Comparison of ENCODE assay signal across 12 cellular contexts in the genomic region with DNA sequence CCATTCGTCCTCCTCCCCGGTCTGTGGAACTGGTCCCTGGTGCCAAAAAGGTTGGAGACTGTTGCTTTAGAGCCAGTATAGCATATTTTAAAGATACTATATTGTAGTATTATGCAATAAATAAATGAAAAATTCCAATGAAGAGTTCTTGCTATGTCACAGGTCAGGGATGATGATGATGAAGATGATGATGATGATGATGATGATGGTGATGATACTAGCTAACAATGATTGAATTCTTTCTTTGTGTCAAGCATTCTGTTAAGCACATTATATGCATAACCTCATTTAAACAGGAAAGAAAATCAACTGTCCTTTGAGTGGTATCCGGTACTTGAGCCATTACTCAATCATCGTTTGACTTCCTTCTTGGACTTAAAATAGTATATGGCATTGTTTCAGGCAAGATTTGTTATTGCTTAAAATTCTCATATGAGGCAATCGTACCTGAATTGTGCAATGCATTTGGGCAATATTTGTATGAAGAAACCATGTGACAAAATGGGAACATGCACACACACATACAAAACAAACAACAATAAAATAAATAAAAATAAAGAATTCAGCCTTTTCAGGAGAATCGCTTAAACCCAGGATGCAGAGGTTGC. TPM values are rescaled to one million over a fixed set of nuclear protein-coding genes. Genes with fewer than 3 reads are reported as not detected.
DNase-seq lines count a peak whose midpoint lies in the region; ATAC-seq and TF ChIP-seq lines count a peak whose summit lies in the region.
"Had no signal": no experiment of that assay in that cellular context is flagged by ENCODE, and none has a peak within 500 bp of the region (broad histone marks: within the 10 kb centered on the region; RNA-seq: fewer than 3 reads in every experiment).

No MANE protein-coding gene starts in this region.

- intact Hi-C loops in breast epithelium (cut with DNase I; ENCODE audit: low total_unique reads) (no loop called here), right cardiac atrium (cut with DNase I) (no loop called here), testis (cut with DNase I; ENCODE audit: low total_unique reads) (no loop called here)

- no peak overlapping the region for H3K9ac ChIP-seq in subcutaneous abdominal adipose tissue (ENCODE audit: low read length in 5 of 5)

- H3K36me3 ChIP-seq in breast epithelium (no peaks in the 10 kb centered on the region), subcutaneous abdominal adipose tissue (ENCODE audit: control insufficient read depth in 5 of 5, insufficient read depth in 5 of 5, low read length in 5 of 5) (no peaks in the 10 kb centered on the region), testis (ENCODE audit: low read depth, missing control alignments) (no peaks in the 10 kb centered on the region)

- no peaks in the 10 kb centered on the region for H3K27me3 ChIP-seq in breast epithelium
- no peaks in the 10 kb centered on the region for H3K27me3 ChIP-seq in right cardiac atrium (ENCODE audit: control insufficient read depth, insufficient read depth)
- no peaks in the 10 kb centered on the region for H3K27me3 ChIP-seq in subcutaneous abdominal adipose tissue (ENCODE audit: control insufficient read depth in 5 of 5, insufficient read depth in 4 of 5, low read length in 5 of 5)
- H3K27me3 ChIP-seq in testis, result no peaks in the 10 kb centered on the region

- no peak for TF ChIP-seq CTCF in breast epithelium (IDR thresholded peaks at IDR 0.05)
- TF ChIP-seq CTCF in testis (IDR thresholded peaks at IDR 0.05), result no peak

- no peaks in the 10 kb centered on the region for H3K9me3 ChIP-seq in breast epithelium
- no peaks in the 10 kb centered on the region for H3K9me3 ChIP-seq in right cardiac atrium (ENCODE audit: control insufficient read depth, low read length)
- peaks cover 0 to 2% (median 0%) of the 10 kb centered on the region in 5 donors for H3K9me3 ChIP-seq in subcutaneous abdominal adipose tissue (ENCODE audit: control insufficient read depth in 5 of 5, low read length in 5 of 5)
- no peaks in the 10 kb centered on the region for H3K9me3 ChIP-seq in testis

- DNase-seq in Kasumi-1 (lab: John Stamatoyannopoulos, UW), result peak; percentile 83 to 90
- no peak for DNase-seq in breast epithelium (ENCODE audit: low spot score in 2 of 2)
- no peak for DNase-seq in right cardiac atrium
- DNase-seq in stimulated activated CD4-positive, alpha-beta T cell treated with anti-CD3 and anti-CD28 coated beads, Interleukin-1b, Interleukin-23, amount 100 ng/mL, for 48 hours, result no peak
- no peak for DNase-seq in SHP77 (lab: John Stamatoyannopoulos, UW)
- DNase-seq in testis, result no peak
- DNase-seq: activated CD4-positive, alpha-beta T cell treated with anti-CD3 and anti-CD28 coated beads for 1 hour; central memory CD4-positive, alpha-beta T cell; NCI-H1092; NCI-H524 treated with DMSO at 0.1 percent for 48 hours had no signal

- H3K4me1 ChIP-seq in breast epithelium (peaks cover 0 to 4% of the 10 kb centered on the region in 2 donors), right cardiac atrium (ENCODE audit: control insufficient read depth, insufficient read depth, low read length) (no peaks in the 10 kb centered on the region), subcutaneous abdominal adipose tissue (ENCODE audit: control insufficient read depth in 5 of 5, insufficient read depth in 5 of 5, low read length in 5 of 5) (peaks cover 5 to 39% (median 36%) of the 10 kb centered on the region in 5 donors), testis (no peaks in the 10 kb centered on the region)

- TF ChIP-seq POLR2A in breast epithelium (IDR thresholded peaks at IDR 0.05) (no peak), testis (IDR thresholded peaks at IDR 0.05) (no peak)

- ATAC-seq in right cardiac atrium (peak; percentile 51 to 65), GM21515 (IDR thresholded peaks at IDR 0.05; ENCODE audit: unreplicated experiment) (no peak)

- WGBS in right cardiac atrium, result 53% methylated on average over 6 of the region's 6 CpGs
- WGBS in testis, 2 donors, result 85 to 88% methylated on average over 6 of the region's 6 CpGs

- H3K4me3 ChIP-seq in breast epithelium (no peak overlapping the region), right cardiac atrium (ENCODE audit: low read length) (no peak overlapping the region), subcutaneous abdominal adipose tissue (ENCODE audit: low read depth in 1 of 5, low read length in 5 of 5) (no peak overlapping the region), testis (no peak overlapping the region)

- H3K27ac ChIP-seq in breast epithelium (peak overlapping the region; percentile 68 to 84), right cardiac atrium (ENCODE audit: low read length) (no peak overlapping the region), subcutaneous abdominal adipose tissue (ENCODE audit: low read depth, low read length) (peak overlapping the region; percentile 56), testis (peak overlapping the region in 1 of 2 donors; percentile 39)

RNA-seq across cellular contexts. Expression of gene TLR2, which starts 22.8 kb away (rescaled TPM):
- total RNA-seq in breast epithelium, result 10 to 100 TPM; 51.7 to 76.8 (median 52.4) TPM
- 10 to 100 TPM in 2 of 4 donors, 1 to 10 TPM in 2; 3.1 to 15.1 (median 10.2) TPM for total RNA-seq in right cardiac atrium
- 2.0 TPM for polyA plus RNA-seq in right cardiac atrium
- 10 to 100 TPM in 1 of 2 donors, 1 to 10 TPM in 1; 8.7 to 12.0 TPM for total RNA-seq in testis
- 5.4 TPM for polyA plus RNA-seq in testis (ENCODE audit: insufficient read depth, low read depth, low replicate concordance)

Comparison
In these comparisons a context has a peak if more than half of its experiments do, and no peak if none do; other contexts are left out.
1. DNase-seq: peak in Kasumi-1 (2 of 2); none in breast epithelium (0 of 2), right cardiac atrium (0 of 3), stimulated activated CD4-positive, alpha-beta T cell treated with anti-CD3 and anti-CD28 coated beads, Interleukin-1b, Interleukin-23, amount 100 ng/mL, for 48 hours (single experiment), SHP77 (0 of 2) and testis (single experiment).